8 cellular contexts compared by ENCODE assay signal in genomic region chr20:50113420-50114224, GRCh38. TPM values are rescaled to one million over a fixed set of nuclear protein-coding genes. Genes with fewer than 3 reads are reported as not detected.
DNase-seq lines count a peak whose midpoint lies in the region; ATAC-seq and TF ChIP-seq lines count a peak whose summit lies in the region.

No MANE protein-coding gene starts in this region.

- CTCF ChIA-PET in AG04450 (lab: Charles Lee), result interaction anchor here (0.7 to 1.3 kb wide), 2 partner anchors 42 kb away, joined by 3 to 4 read pairs; no protein-coding TSS in a partner anchor

- H3K9me3 ChIP-seq in AG04450 (ENCODE audit: control insufficient read depth, insufficient read depth, low read length) (no peaks in the 10 kb centered on the region), mucosa of stomach (ENCODE audit: control insufficient read depth, low read length) (no peaks in the 10 kb centered on the region)

- POLR2A ChIA-PET in AG04450 (lab: Yijun Ruan, JAX), result no interaction called here

- H3K4me3 ChIP-seq in AG04450 (ENCODE audit: low read depth, low read length) (peak overlapping the region; percentile 92), cardiac fibroblast (replicated peaks in 1 of 2; ENCODE audit: low read depth in 2 of 2, low read length in 2 of 2) (peak overlapping the region; percentile 79 to 80), mucosa of stomach (ENCODE audit: low read length) (peak overlapping the region; percentile 61)

- H3K27me3 ChIP-seq in AG04450 (ENCODE audit: control insufficient read depth, insufficient read depth, low read length) (no peaks in the 10 kb centered on the region), mucosa of stomach (ENCODE audit: control insufficient read depth, insufficient read depth, low read length) (no peaks in the 10 kb centered on the region)

- H3K27me3 Mint-ChIP-seq in IgD-negative memory B cell, result no peaks in the 10 kb centered on the region

- H3K9me3 Mint-ChIP-seq in IgD-negative memory B cell, result no peaks in the 10 kb centered on the region

- peaks cover 48 to 64% (median 50%) of the 10 kb centered on the region in 3 donors for H3K4me1 Mint-ChIP-seq in IgD-negative memory B cell

- TF ChIP-seq CTCF in AG04450 (IDR thresholded peaks at IDR 0.05; ENCODE audit: low read depth, low read length) (no peak), cardiac fibroblast (IDR thresholded peaks at IDR 0.05; ENCODE audit: low read depth, low read length) (no peak)

- peaks cover 49% of the 10 kb centered on the region for H3K4me1 ChIP-seq in mucosa of stomach (ENCODE audit: control insufficient read depth, insufficient read depth, low read length)

- no peaks in the 10 kb centered on the region for H3K36me3 ChIP-seq in mucosa of stomach (ENCODE audit: control insufficient read depth, insufficient read depth, low read length)

- no peak for ATAC-seq in HG02798 (IDR thresholded peaks at IDR 0.05; ENCODE audit: poor library complexity, unreplicated experiment)

- peak overlapping the region; percentile 89 to 98 (median 95) for H3K27ac Mint-ChIP-seq in IgD-negative memory B cell

- H3K9ac ChIP-seq in mucosa of stomach (ENCODE audit: low read length), result peak overlapping the region; percentile 90

- H3K4me3 Mint-ChIP-seq in IgD-negative memory B cell, result peak overlapping the region; percentile 95 to 100 (median 98)

- peak overlapping the region; percentile 90 for H3K27ac ChIP-seq in AG04450 (ENCODE audit: low read depth, low read length)

- DNase-seq in AG04450 (ENCODE audit: low read depth, low spot score) (no peak), cardiac fibroblast (ENCODE audit: low read depth in 2 of 2) (no peak), RPMI8226 (no peak), AML-193 (lab: John Stamatoyannopoulos, UW) (no peak)
- DNase-seq in stimulated activated naive CD4-positive, alpha-beta T cell treated with Interleukin-2 at 50 U/mL for 16 hours (lab: John Stamatoyannopoulos, UW), result no peak

- H3K36me3 Mint-ChIP-seq in IgD-negative memory B cell, result no peaks in the 10 kb centered on the region

RNA-seq across cellular contexts. Expression of gene UBE2V1, which starts 0.7 kb away (rescaled TPM):
- polyA plus RNA-seq in AG04450 (2011; rRNA removed) (148 and 171 TPM in 2 replicates), IgD-negative memory B cell (125 TPM)
- polyA minus RNA-seq in AG04450 (2011; rRNA and poly(A)+ RNA removed), result 87.4 and 99.3 TPM in 2 replicates

RNA-seq across cellular contexts. Expression of gene PEDS1, which starts 39.9 kb away (rescaled TPM):
- polyA plus RNA-seq in AG04450 (2011; rRNA removed) (24.7 and 34.1 TPM in 2 replicates), IgD-negative memory B cell (18.9 TPM)
- polyA minus RNA-seq in AG04450 (2011; rRNA and poly(A)+ RNA removed), result 59.3 and 77.2 TPM in 2 replicates
